8 cellular contexts compared by ENCODE assay signal in the genomic region with DNA sequence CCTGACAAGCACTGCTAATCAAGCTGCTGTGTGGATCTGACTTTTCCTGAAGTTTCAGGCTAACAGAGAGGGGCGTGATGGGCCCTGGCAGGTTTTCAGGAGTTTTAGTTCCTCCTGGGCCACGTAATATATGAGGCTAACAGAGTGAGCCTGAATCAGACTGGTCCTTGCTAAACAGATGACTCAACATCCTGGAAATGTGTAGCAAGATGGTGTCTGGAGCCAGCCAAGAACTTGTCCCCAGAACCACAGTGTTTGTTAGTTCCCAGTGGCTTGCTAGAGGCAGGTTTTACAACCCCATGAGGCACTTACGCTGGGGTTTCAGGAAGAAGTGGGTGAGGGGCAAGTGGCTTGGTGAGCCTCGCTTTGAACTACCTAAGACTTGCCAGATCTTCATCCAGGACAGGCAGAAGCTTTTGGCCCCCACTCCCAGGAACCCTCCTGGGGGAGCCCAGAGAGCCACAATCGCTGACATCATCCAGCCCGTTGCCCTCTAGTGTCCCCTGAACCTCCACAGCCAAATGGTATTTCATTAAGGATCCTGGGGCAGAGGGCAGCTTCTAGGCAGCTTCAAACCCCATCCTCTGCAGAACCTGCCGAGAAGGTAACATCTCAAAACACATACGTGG. TPM values are rescaled to one million over a fixed set of nuclear protein-coding genes. Genes with fewer than 3 reads are reported as not detected.
DNase-seq lines count a peak whose midpoint lies in the region; ATAC-seq and TF ChIP-seq lines count a peak whose summit lies in the region.

No MANE protein-coding gene starts in this region.

- H3K79me2 ChIP-seq in osteoblast (ENCODE audit: insufficient read depth, low read length) = peaks cover 9% of the 10 kb centered on the region

- peaks cover 51% of the 10 kb centered on the region for H3K27me3 Mint-ChIP-seq in T-helper 17 cell

- peaks cover 3% of the 10 kb centered on the region for H3K36me3 ChIP-seq in osteoblast (ENCODE audit: insufficient read depth, low read length)

- H4K20me1 ChIP-seq in osteoblast (ENCODE audit: insufficient read depth, low read length) = no peaks in the 10 kb centered on the region

- POLR2A ChIA-PET in HEK293T (lab: Yijun Ruan, JAX) = no interaction called here

- H3K36me3 Mint-ChIP-seq in T-helper 17 cell (ENCODE audit: low read depth) = peaks cover 4% of the 10 kb centered on the region

- peak overlapping the region; percentile 40 for H2AFZ ChIP-seq in osteoblast (ENCODE audit: low read length)

- peak overlapping the region; percentile 83 for H3K4me2 ChIP-seq in osteoblast (ENCODE audit: insufficient read depth, low read length)

- ATAC-seq in T-helper 17 cell (peak; percentile 50), HG02759 (IDR thresholded peaks at IDR 0.05; ENCODE audit: unreplicated experiment) (no peak)

- TF ChIP-seq CTCF in fibroblast of the aortic adventitia (IDR thresholded peaks at IDR 0.05; ENCODE audit: insufficient read depth, low read length) (no peak), osteoblast (IDR thresholded peaks at IDR 0.05; ENCODE audit: extremely low read depth, low read depth, low read length) (no peak)

- H3K27me3 ChIP-seq in osteoblast (ENCODE audit: insufficient read depth, low read length) = no peaks in the 10 kb centered on the region

- peak; percentile 8 for DNase-seq in stimulated activated CD4-positive, alpha-beta T cell treated with anti-CD3 and anti-CD28 coated beads, Interleukin-4, amount 100 ng/mL, for 24 hours
- no peak for DNase-seq in stimulated activated CD4-positive, alpha-beta T cell treated with anti-CD3 and anti-CD28 coated beads, Interleukin-4, amount 100 ng/mL, for 1 hour
- DNase-seq in T-helper 17 cell = no peak
- DNase-seq in fibroblast of the aortic adventitia (ENCODE audit: low read depth) = peak; percentile 99
- peak; percentile 93 for DNase-seq in osteoblast (ENCODE audit: insufficient read length, low spot score, missing footprints)
- no peak for DNase-seq in HEK293T (ENCODE audit: extremely low spot score)
- DNase-seq in NCI-H1436 treated with DMSO at 0.1 percent for 48 hours (lab: John Stamatoyannopoulos, UW) = no peak

- H3K4me1 ChIP-seq in osteoblast (ENCODE audit: insufficient read depth, low read length) = peaks cover 31% of the 10 kb centered on the region

- H3K4me3 Mint-ChIP-seq in T-helper 17 cell = no peak overlapping the region

- H3K27ac Mint-ChIP-seq in T-helper 17 cell = no peak overlapping the region

- no peaks in the 10 kb centered on the region for H3K9me3 ChIP-seq in T-helper 17 cell (ENCODE audit: control insufficient read depth, low read length, poor library complexity, severe bottlenecking)
- H3K9me3 ChIP-seq in osteoblast (ENCODE audit: low read depth, low read length) = no peaks in the 10 kb centered on the region

- peaks cover 6% of the 10 kb centered on the region for H3K4me1 Mint-ChIP-seq in T-helper 17 cell

- CTCF ChIA-PET in HEK293T (lab: Yijun Ruan, JAX) = interaction anchor here (2.6 kb wide), 1 partner anchor 90 kb away, joined by 7 read pairs; no protein-coding TSS in a partner anchor

- H3K4me3 ChIP-seq in fibroblast of the aortic adventitia (ENCODE audit: low read depth, low read length) = peak overlapping the region; percentile 66
- peak overlapping the region; percentile 55 for H3K4me3 ChIP-seq in osteoblast (ENCODE audit: insufficient read depth, low read length)

- peak overlapping the region; percentile 92 for H3K27ac ChIP-seq in osteoblast (ENCODE audit: low read depth, low read length)

TF ChIP-seq in HEK293T, 16 proteins besides CTCF, POLR2A, EP300 and RAD21:
- no peak for TF ChIP-seq HDGF (IDR thresholded peaks at IDR 0.05; ENCODE audit: borderline replicate concordance)
- no peak for TF ChIP-seq FOXM1 (IDR thresholded peaks at IDR 0.05; ENCODE audit: borderline replicate concordance)
- no peak for TF ChIP-seq BHLHE40 (IDR thresholded peaks at IDR 0.05; ENCODE audit: borderline replicate concordance)
- TF ChIP-seq L3MBTL2 (conservative IDR thresholded peaks at IDR 0.05) = no peak
- no peak for TF ChIP-seq TARDBP (IDR thresholded peaks at IDR 0.05)
- TF ChIP-seq ZNF384 (IDR thresholded peaks at IDR 0.05) = no peak
- TF ChIP-seq FOXA1 (IDR thresholded peaks at IDR 0.05) = no peak
- no peak for TF ChIP-seq SP1 (IDR thresholded peaks at IDR 0.05)

RNA-seq across cellular contexts. Expression of gene TMEM92, which starts 15.9 kb away (rescaled TPM):
- not detected for total RNA-seq in T-helper 17 cell
- 0.09 TPM in 1 of 2 replicates, not detected in the other for total RNA-seq in fibroblast of the aortic adventitia (ENCODE audit: low replicate concordance)
- total RNA-seq in osteoblast = under 0.01 and 0.36 TPM in 2 replicates

RNA-seq across cellular contexts. Expression of gene XYLT2, which starts 55.7 kb away (rescaled TPM):
- total RNA-seq in T-helper 17 cell (10 to 100 TPM; 19.2 to 20.4 TPM), fibroblast of the aortic adventitia (ENCODE audit: low replicate concordance) (16.3 and 33.9 TPM in 2 replicates), osteoblast (40.5 and 46.6 TPM in 2 replicates)

Comparison
In these comparisons a context has a peak if more than half of its experiments do, and no peak if none do; other contexts are left out.
1. DNase-seq: peak in stimulated activated CD4-positive, alpha-beta T cell treated with anti-CD3 and anti-CD28 coated beads, Interleukin-4, amount 100 ng/mL, for 24 hours (single experiment), fibroblast of the aortic adventitia (single experiment) and osteoblast (single experiment); none in stimulated activated CD4-positive, alpha-beta T cell treated with anti-CD3 and anti-CD28 coated beads, Interleukin-4, amount 100 ng/mL, for 1 hour (single experiment), T-helper 17 cell (0 of 3), HEK293T (single experiment) and NCI-H1436 treated with DMSO at 0.1 percent for 48 hours (single experiment).